In genomic region chr21:44930543-44930981, GRCh38 we compare ENCODE assay signal across 8 cellular contexts. TPM values are rescaled to one million over a fixed set of nuclear protein-coding genes. Genes with fewer than 3 reads are reported as not detected.
DNase-seq lines count a peak whose midpoint lies in the region; ATAC-seq and TF ChIP-seq lines count a peak whose summit lies in the region.

No MANE protein-coding gene starts in this region.

- peak; percentile 67 for DNase-seq in activated CD4-positive, alpha-beta T cell treated with anti-CD3 and anti-CD28 coated beads, Interleukin-2, amount 50 U/mL, for 1 hour
- DNase-seq in stimulated activated CD8-positive, alpha-beta memory T cell treated with anti-CD3 and anti-CD28 coated beads, Interleukin-4, amount 100 ng/mL, for 4 hours (ENCODE audit: low read depth in 2 of 2, low spot score in 1 of 2) = peak; percentile 38 to 71
- DNase-seq in SK-N-SH (no peak), NCI-H510A (lab: John Stamatoyannopoulos, UW) (no peak)

- TF ChIP-seq CTCF in HEK293 (tag by site-specific recombination; IDR thresholded peaks at IDR 0.05) (no peak), SK-N-SH (IDR thresholded peaks at IDR 0.05) (no peak)

- TF ChIP-seq EP300 in SK-N-SH (IDR thresholded peaks at IDR 0.05; ENCODE audit: borderline replicate concordance in 1 of 2, low read depth in 1 of 2, low read length in 1 of 2) = no peak

- H3K9me2 ChIP-seq in SK-N-SH = no peaks in the 10 kb centered on the region

- peaks cover 11% of the 10 kb centered on the region; the same call in 1 of the 2 replicates for H4K20me1 ChIP-seq in SK-N-SH (ENCODE audit: insufficient read depth)

- H3K36me3 ChIP-seq in HEK293 (ENCODE audit: control insufficient read depth in 2 of 2, insufficient read depth in 1 of 2, low read length in 2 of 2) (peaks cover 0 to 17% of the 10 kb centered on the region in 2 experiments; a peak in 1 of 3 replicates), SK-N-SH (replicated peaks in 1 of 2; ENCODE audit: control insufficient read depth in 1 of 2, insufficient read depth in 2 of 2, low read length in 1 of 2) (no peaks in the 10 kb centered on the region)

- no peak overlapping the region for H3K4me3 ChIP-seq in HEK293 (ENCODE audit: low read depth, low read length)
- no peak overlapping the region for H3K4me3 ChIP-seq in SK-N-SH (ENCODE audit: low read depth in 2 of 2, low read length in 1 of 2)

- H3K4me2 ChIP-seq in SK-N-SH = no peak overlapping the region

- POLR2A ChIA-PET in HEK293 (lab: Yijun Ruan, JAX) = interaction anchor here (1.0 kb wide), 1 partner anchor 57 kb away, joined by 3 read pairs; the partner anchor contains the start of gene PTTG1IP
- POLR2A ChIA-PET in SK-N-SH (lab: Yijun Ruan, JAX) = no interaction called here

- no peaks in the 10 kb centered on the region for H3K9me3 ChIP-seq in HEK293 (ENCODE audit: control insufficient read depth, insufficient read depth, low read depth, low read length)
- H3K9me3 ChIP-seq in SK-N-SH = no peaks in the 10 kb centered on the region

- H3K27ac ChIP-seq in HEK293 (ENCODE audit: extremely low read depth, low read depth, low read length) = no peak overlapping the region
- H3K27ac ChIP-seq in SK-N-SH (ENCODE audit: low read depth in 2 of 2, low read length in 1 of 2) = no peak overlapping the region

- CTCF ChIA-PET in HEK293 (lab: Yijun Ruan, JAX) = interaction anchor here (1.1 to 2.6 kb wide), 2 partner anchors 130 to 198 kb away, joined by 3 to 21 read pairs; partner anchors contain the start of gene UBE2G2
- CTCF ChIA-PET in SK-N-SH (lab: Yijun Ruan, JAX) = interaction anchor here (0.6 to 4.9 kb wide), 6 partner anchors 10 to 206 kb away, joined by 3 to 54 read pairs (median 18); partner anchors contain the start of gene UBE2G2

- no peaks in the 10 kb centered on the region for H3K79me2 ChIP-seq in SK-N-SH (ENCODE audit: insufficient read depth)

- 41% methylated on average over 9 of the region's 12 CpGs for WGBS in SK-N-SH (ENCODE audit: low lambda C conversion rate)

- no peak overlapping the region for H3K9ac ChIP-seq in SK-N-SH

- no peak for TF ChIP-seq RAD21 in SK-N-SH (IDR thresholded peaks at IDR 0.05; ENCODE audit: low read length)

- peaks cover 15% of the 10 kb centered on the region for H3K27me3 ChIP-seq in SK-N-SH (ENCODE audit: insufficient read depth)

- peaks cover 5% of the 10 kb centered on the region for H3F3A ChIP-seq in SK-N-SH (replicated peaks; ENCODE audit: insufficient read depth)

- no peak overlapping the region for H2AFZ ChIP-seq in SK-N-SH (ENCODE audit: low read depth)

- peak; percentile 2 for ATAC-seq in esophagus mucosa
- ATAC-seq in HG03521 (IDR thresholded peaks at IDR 0.05; ENCODE audit: unreplicated experiment) = no peak
- ATAC-seq in HG03139 (IDR thresholded peaks at IDR 0.05; ENCODE audit: unreplicated experiment) = no peak

- H3K4me1 ChIP-seq in HEK293 (ENCODE audit: control insufficient read depth, insufficient read depth, low read length) (0 out of 2 replicates have a peak, but pooled peaks cover 5% of the 10 kb centered on the region), SK-N-SH (ENCODE audit: control insufficient read depth in 1 of 2, insufficient read depth in 2 of 2, low read depth in 1 of 2, low read length in 1 of 2) (peaks cover 16 to 32% of the 10 kb centered on the region in 2 experiments; a peak in 2 of 4 replicates)

TF ChIP-seq in HEK293, 187 proteins besides CTCF, POLR2A, EP300 and RAD21:
- TF ChIP-seq KLF16 (tag by site-specific recombination; IDR thresholded peaks at IDR 0.05) (no peak), ZNF175 (tag by site-specific recombination; IDR thresholded peaks at IDR 0.05) (no peak), ZNF324 (tag by site-specific recombination; IDR thresholded peaks at IDR 0.05) (no peak), ZFHX2 (tag by site-specific recombination; conservative IDR thresholded peaks at IDR 0.05) (peak; percentile 40), KLF1 (tag by site-specific recombination; IDR thresholded peaks at IDR 0.05) (peak; percentile 41), ZNF114 (tag by site-specific recombination; IDR thresholded peaks at IDR 0.05) (no peak), ZNF354C (tag by site-specific recombination; IDR thresholded peaks at IDR 0.05; ENCODE audit: borderline replicate concordance, low read depth) (no peak), EGR2 (tag by site-specific recombination; IDR thresholded peaks at IDR 0.05; ENCODE audit: low read depth) (peak; percentile 39; the same call in 1 of the 2 replicates)

TF ChIP-seq in SK-N-SH, 30 proteins besides CTCF, POLR2A, EP300 and RAD21:
- TF ChIP-seq SMC3 (IDR thresholded peaks at IDR 0.05; ENCODE audit: low read depth, low read length) (no peak), TCF12 (IDR thresholded peaks at IDR 0.05) (no peak), FOSL2 (IDR thresholded peaks at IDR 0.05; ENCODE audit: borderline replicate concordance, low read depth) (no peak), RXRA (IDR thresholded peaks at IDR 0.05; ENCODE audit: borderline replicate concordance, low read depth) (no peak), FOXM1 (IDR thresholded peaks at IDR 0.05; ENCODE audit: low read depth) (no peak), TAF1 (IDR thresholded peaks at IDR 0.05; ENCODE audit: borderline replicate concordance, low read depth, low read length) (no peak), GATA2 (CRISPR knock-in tag; IDR thresholded peaks at IDR 0.05) (no peak), POLR2AphosphoS5 (IDR thresholded peaks at IDR 0.05; ENCODE audit: low read depth, low read length) (no peak), MXI1 (IDR thresholded peaks at IDR 0.05; ENCODE audit: low read depth, low read length) (no peak), RFX5 (IDR thresholded peaks at IDR 0.05; ENCODE audit: low read length) (no peak)
- TF ChIP-seq, protein P1, sequence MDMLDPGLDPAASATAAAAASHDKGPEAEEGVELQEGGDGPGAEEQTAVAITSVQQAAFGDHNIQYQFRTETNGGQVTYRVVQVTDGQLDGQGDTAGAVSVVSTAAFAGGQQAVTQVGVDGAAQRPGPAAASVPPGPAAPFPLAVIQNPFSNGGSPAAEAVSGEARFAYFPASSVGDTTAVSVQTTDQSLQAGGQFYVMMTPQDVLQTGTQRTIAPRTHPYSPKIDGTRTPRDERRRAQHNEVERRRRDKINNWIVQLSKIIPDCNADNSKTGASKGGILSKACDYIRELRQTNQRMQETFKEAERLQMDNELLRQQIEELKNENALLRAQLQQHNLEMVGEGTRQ (IDR thresholded peaks at IDR 0.05; ENCODE audit: borderline replicate concordance, low read depth, low read length) = no peak
- TF ChIP-seq, protein P2, sequence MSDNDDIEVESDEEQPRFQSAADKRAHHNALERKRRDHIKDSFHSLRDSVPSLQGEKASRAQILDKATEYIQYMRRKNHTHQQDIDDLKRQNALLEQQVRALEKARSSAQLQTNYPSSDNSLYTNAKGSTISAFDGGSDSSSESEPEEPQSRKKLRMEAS (IDR thresholded peaks at IDR 0.05; ENCODE audit: low read depth) = no peak
TF ChIP-seq in SK-N-SH: peak in this region for 0.

RNA-seq across cellular contexts. Expression of gene SLX9, which starts 9.3 kb away (rescaled TPM):
- 27.2 TPM for total RNA-seq in esophagus mucosa
- 27.1 and 42.9 TPM in 2 replicates for polyA plus RNA-seq in SK-N-SH (2012; rRNA removed)
- polyA plus RNA-seq in SK-N-SH (2012; cell fraction: cytosol; rRNA removed) = 26.2 and 31.9 TPM in 2 replicates
- 27.3 and 39.5 TPM in 2 replicates for polyA plus RNA-seq in SK-N-SH (2012; cell fraction: nucleus; rRNA removed)

RNA-seq across cellular contexts. Expression of gene ITGB2, which starts 9.9 kb away (rescaled TPM):
- total RNA-seq in esophagus mucosa = 7.1 TPM
- polyA plus RNA-seq in SK-N-SH (2012; rRNA removed) = 0.67 and 0.77 TPM in 2 replicates
- 0.32 and 0.75 TPM in 2 replicates for polyA plus RNA-seq in SK-N-SH (2012; cell fraction: cytosol; rRNA removed)
- 2.0 TPM in 2 replicates for polyA plus RNA-seq in SK-N-SH (2012; cell fraction: nucleus; rRNA removed)

RNA-seq across cellular contexts. Expression of gene PTTG1IP, which starts 57.1 kb away (rescaled TPM):
- total RNA-seq in esophagus mucosa = 67.1 TPM
- polyA plus RNA-seq in SK-N-SH (2012; rRNA removed) = 171 and 196 TPM in 2 replicates
- 173 and 196 TPM in 2 replicates for polyA plus RNA-seq in SK-N-SH (2012; cell fraction: cytosol; rRNA removed)
- 113 and 135 TPM in 2 replicates for polyA plus RNA-seq in SK-N-SH (2012; cell fraction: nucleus; rRNA removed)

Comparison
In these comparisons a context has a peak if more than half of its experiments do, and no peak if none do; other contexts are left out.
1. DNase-seq: peak in activated CD4-positive, alpha-beta T cell treated with anti-CD3 and anti-CD28 coated beads, Interleukin-2, amount 50 U/mL, for 1 hour (single experiment) and stimulated activated CD8-positive, alpha-beta memory T cell treated with anti-CD3 and anti-CD28 coated beads, Interleukin-4, amount 100 ng/mL, for 4 hours (2 of 2); none in SK-N-SH (single experiment) and NCI-H510A (single experiment).